Comparison of ENCODE assay signal across 15 cellular contexts in genomic region chr1:167467126-167467725, GRCh38. TPM values are rescaled to one million over a fixed set of nuclear protein-coding genes. Genes with fewer than 3 reads are reported as not detected.
DNase-seq lines count a peak whose midpoint lies in the region; ATAC-seq lines count a peak whose summit lies in the region.
"Had no signal": no experiment of that assay in that cellular context is flagged by ENCODE, and none has a peak within 500 bp of the region (broad histone marks: within the 10 kb centered on the region; RNA-seq: fewer than 3 reads in every experiment).

No MANE protein-coding gene starts in this region.

- DNase-seq in activated T-cell treated with anti-CD3 and anti-CD28 coated beads, Interleukin-2, amount 50 U/mL, for 1 hour: peak; percentile 24
- DNase-seq in activated T-cell treated with anti-CD3 and anti-CD28 coated beads for 4 hours: no peak
- peak in 1 of 34 experiments; percentile 6 for DNase-seq in T-cell
- DNase-seq in non-pigmented ciliary epithelial cell (ENCODE audit: low read depth): peak; percentile 3
- no peak for DNase-seq in SHP77 (lab: John Stamatoyannopoulos, UW)
- DNase-seq: activated B cell treated with CpG ODN at 0.5 μM for 24 hours; NCI-H2107; stimulated activated CD4-positive, alpha-beta T cell treated with anti-CD3 and anti-CD28 coated beads, Interleukin-1b, Interleukin-23, amount 100 ng/mL, for 48 hours; uterus had no signal

- H3K27ac Mint-ChIP-seq in T-cell: peak overlapping the region; percentile 90
- H3K27ac Mint-ChIP-seq: activated B cell treated with CpG ODN at 0.5 μM for 24 hours; activated T-helper 2 cell treated with anti-CD3 and anti-CD28 coated beads, Interferon-gamma antibody, Interleukin-2, Interleukin-4, amounts not matched to agents 10 μg/mL and 5 μg/mL and 100 μg/mL, durations not matched to agents 14 hours and 24 hours and 36 hours had no signal

- CTCF ChIA-PET in T-cell (lab: Charles Lee): interaction anchor here in 1 of 2 donors (0.9 to 2.8 kb wide), 5 partner anchors 11 to 66 kb away, joined by 4 to 7 read pairs (median 4); no protein-coding TSS in a partner anchor

- no peaks in the 10 kb centered on the region for H3K27me3 Mint-ChIP-seq in T-cell

- H3K4me3 Mint-ChIP-seq in T-cell: peak overlapping the region; percentile 6 to 38 (median 34)
- H3K4me3 Mint-ChIP-seq: activated B cell treated with CpG ODN at 0.5 μM for 24 hours had no signal

- POLR2A ChIA-PET in T-cell (lab: Charles Lee): interaction anchor here (0.6 to 1.1 kb wide), 6 partner anchors 11 to 247 kb away, joined by 3 to 5 read pairs (median 4); no protein-coding TSS in a partner anchor

- ATAC-seq in T-cell (replicated peaks in 1 of 4) (peak; percentile 44 to 69 (median 62)), esophagus mucosa (peak; percentile 59), GM18868 (IDR thresholded peaks at IDR 0.05; ENCODE audit: unreplicated experiment) (no peak), HG03442 (IDR thresholded peaks at IDR 0.05; ENCODE audit: unreplicated experiment) (no peak)

- H3K36me3 Mint-ChIP-seq in T-cell: peaks cover 20% of the 10 kb centered on the region

- no peaks in the 10 kb centered on the region for H3K9me3 Mint-ChIP-seq in T-cell
- H3K9me3 Mint-ChIP-seq: activated B cell treated with CpG ODN at 0.5 μM for 24 hours; activated T-helper 2 cell treated with anti-CD3 and anti-CD28 coated beads, Interferon-gamma antibody, Interleukin-2, Interleukin-4, amounts not matched to agents 10 μg/mL and 5 μg/mL and 100 μg/mL, durations not matched to agents 14 hours and 24 hours and 36 hours had no signal

- peaks cover 84 to 92% (median 87%) of the 10 kb centered on the region in 3 donors for H3K4me1 Mint-ChIP-seq in T-cell
- H3K4me1 Mint-ChIP-seq: activated B cell treated with CpG ODN at 0.5 μM for 24 hours had no signal

RNA-seq across cellular contexts. Expression of gene CD247, which starts 51.1 kb away (rescaled TPM):
- total RNA-seq in T-cell (100 to 1,000 TPM; 324 to 414 (median 385) TPM), esophagus mucosa (0.80 TPM)
- total RNA-seq: chondrocyte, MCF 10A had no signal

Comparison
In these comparisons a context has a peak if more than half of its experiments do, and no peak if none do; other contexts are left out.
1. DNase-seq: peak in activated T-cell treated with anti-CD3 and anti-CD28 coated beads, Interleukin-2, amount 50 U/mL, for 1 hour (single experiment) and non-pigmented ciliary epithelial cell (single experiment); none in activated T-cell treated with anti-CD3 and anti-CD28 coated beads for 4 hours (single experiment) and SHP77 (0 of 2).
2. ATAC-seq: peak in T-cell (4 of 4) and esophagus mucosa (single experiment); none in GM18868 (single experiment) and HG03442 (single experiment).
3. RNA of gene CD247, which starts 51.1 kb away (total RNA-seq): 324 to 414 TPM in T-cell; 0.80 TPM in esophagus mucosa (single experiment); every median in the first group is over 100 times any median in the second.